In the genomic region with DNA sequence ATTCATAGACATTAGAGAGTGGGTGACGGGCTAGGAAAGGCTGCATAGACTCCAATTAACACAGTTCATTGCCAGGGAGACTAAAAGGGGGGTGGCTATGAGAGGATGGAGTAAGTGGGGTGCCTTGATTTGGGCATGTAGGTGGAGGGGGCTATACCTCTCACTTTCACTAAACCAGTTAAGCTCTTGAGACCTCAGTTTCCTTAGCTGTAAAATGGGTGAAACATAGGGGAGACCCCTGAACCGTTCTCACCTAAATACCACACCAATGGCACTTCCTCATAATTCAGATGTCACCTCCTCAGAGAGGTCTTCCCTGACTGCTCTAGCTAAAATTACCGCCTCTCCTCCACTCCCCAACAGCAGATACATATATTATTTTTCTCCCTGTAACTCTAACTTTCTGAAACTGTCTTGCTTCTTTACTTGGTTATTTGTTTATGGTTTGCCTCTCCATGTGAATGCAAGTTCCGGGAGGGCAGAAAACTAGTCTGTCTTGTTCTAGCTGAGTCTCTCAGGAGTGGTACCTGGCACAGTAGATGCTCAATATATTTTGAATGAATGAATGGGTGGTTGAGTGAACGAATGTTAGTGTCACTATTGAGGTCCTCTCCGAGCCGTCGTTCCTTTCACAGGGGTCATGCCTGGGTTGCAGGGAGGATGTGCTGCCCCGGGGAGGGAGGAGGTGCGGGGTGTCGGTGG, we compare ENCODE assay signal across 10 cellular contexts. TPM values are rescaled to one million over a fixed set of nuclear protein-coding genes. Genes with fewer than 3 reads are reported as not detected.
A peak's percentile ranks its signal among the peaks of the same experiment; 100 is the strongest.
DNase-seq lines count a peak whose midpoint lies in the region; TF ChIP-seq lines count a peak whose summit lies in the region.
"Had no signal": no experiment of that assay in that cellular context is flagged by ENCODE, and none has a peak within 500 bp of the region (broad histone marks: within the 10 kb centered on the region; RNA-seq: fewer than 3 reads in every experiment).

No MANE protein-coding gene starts in this region.

- H3K9me3 Mint-ChIP-seq in type B pancreatic cell = peaks cover 6% of the 10 kb centered on the region
- peaks cover 4% of the 10 kb centered on the region for H3K9me3 Mint-ChIP-seq in activated naive CD4-positive, alpha-beta T cell treated with anti-CD3 and anti-CD28 coated beads for 36 hours

- H3K4me3 ChIP-seq in WERI-Rb-1 (ENCODE audit: low read depth, low read length) = peak overlapping the region; percentile 95
- no peak overlapping the region for H3K4me3 ChIP-seq in A673 (ENCODE audit: low read depth, low read length, poor library complexity, severe bottlenecking)

- peak; percentile 18 for DNase-seq in NCI-H82 treated with DMSO at 0.1 percent for 48 hours (lab: John Stamatoyannopoulos, UW; ENCODE audit: unreplicated experiment)
- no peak for DNase-seq in NCI-H82 (lab: John Stamatoyannopoulos, UW)
- no peak for DNase-seq in WERI-Rb-1
- DNase-seq in left kidney (ENCODE audit: low read depth, low spot score) = peak; percentile 37
- DNase-seq in type B pancreatic cell (ENCODE audit: extremely low spot score, unreplicated experiment) = no peak
- DNase-seq in NAMALWA (ENCODE audit: low spot score) = no peak
- DNase-seq in A673 (ENCODE audit: low spot score) = no peak
- DNase-seq in activated naive CD4-positive, alpha-beta T cell treated with anti-CD3 and anti-CD28 coated beads for 36 hours = no peak
- DNase-seq: activated CD4-positive, alpha-beta T cell treated with anti-CD3 and anti-CD28 coated beads, Interleukin-2, amount 50 U/mL, for 48 hours; NCI-H2081 treated with DMSO at 0.1 percent for 48 hours had no signal

- POLR2A ChIA-PET in A673 (lab: Charles Lee; ENCODE audit: low non-redundant PET) = no interaction called here

- peaks cover 16% of the 10 kb centered on the region for H3K4me1 Mint-ChIP-seq in type B pancreatic cell (ENCODE audit: unreplicated experiment)
- no peaks in the 10 kb centered on the region for H3K4me1 Mint-ChIP-seq in activated naive CD4-positive, alpha-beta T cell treated with anti-CD3 and anti-CD28 coated beads for 36 hours (ENCODE audit: low read depth)

- H3K36me3 Mint-ChIP-seq in type B pancreatic cell = peaks cover 5% of the 10 kb centered on the region
- no peaks in the 10 kb centered on the region for H3K36me3 Mint-ChIP-seq in activated naive CD4-positive, alpha-beta T cell treated with anti-CD3 and anti-CD28 coated beads for 36 hours (ENCODE audit: low read depth)

- H3K27ac ChIP-seq in WERI-Rb-1 (peak overlapping the region; percentile 97), A673 (ENCODE audit: low read depth, low read length, poor library complexity, severe bottlenecking) (no peak overlapping the region)

- H3K4me1 ChIP-seq in A673 (ENCODE audit: insufficient read depth, low read length, poor library complexity, severe bottlenecking) = no peaks in the 10 kb centered on the region

- H3K9me3 ChIP-seq in WERI-Rb-1 (ENCODE audit: severe bottlenecking) = peaks cover 4% of the 10 kb centered on the region
- H3K9me3 ChIP-seq in A673 (ENCODE audit: low read depth, low read length, poor library complexity, severe bottlenecking) = peaks cover 4% of the 10 kb centered on the region

- peak overlapping the region; percentile 91 for H3K4me3 Mint-ChIP-seq in type B pancreatic cell
- H3K4me3 Mint-ChIP-seq in activated naive CD4-positive, alpha-beta T cell treated with anti-CD3 and anti-CD28 coated beads for 36 hours = no peak overlapping the region

- H3K27me3 ChIP-seq in WERI-Rb-1 (ENCODE audit: insufficient read depth, low read depth, severe bottlenecking) = no peaks in the 10 kb centered on the region
- H3K27me3 ChIP-seq in A673 (replicated peaks; ENCODE audit: insufficient read depth, low read depth, low read length, poor library complexity) = peaks cover 70% of the 10 kb centered on the region

- CTCF ChIA-PET in A673 (lab: Charles Lee) = no interaction called here
- CTCF ChIA-PET in activated naive CD4-positive, alpha-beta T cell treated with anti-CD3 and anti-CD28 coated beads for 36 hours (lab: Charles Lee) = no interaction called here

- TF ChIP-seq CTCF in WERI-Rb-1 (IDR thresholded peaks at IDR 0.05; ENCODE audit: low read depth, low read length) = no peak
- no peak for TF ChIP-seq CTCF in type B pancreatic cell (conservative IDR thresholded peaks at IDR 0.05)
- no peak for TF ChIP-seq CTCF in A673 (conservative IDR thresholded peaks at IDR 0.05; ENCODE audit: low read depth, low read length)

- H3K27ac Mint-ChIP-seq in type B pancreatic cell = peak overlapping the region; percentile 46
- H3K27ac Mint-ChIP-seq in activated naive CD4-positive, alpha-beta T cell treated with anti-CD3 and anti-CD28 coated beads for 36 hours = no peak overlapping the region

- H3K36me3 ChIP-seq in WERI-Rb-1 (peaks cover 15% of the 10 kb centered on the region), A673 (ENCODE audit: insufficient read depth, low read length, poor library complexity, severe bottlenecking) (no peaks in the 10 kb centered on the region)

- BruUV-seq in A673 (replicated peaks; lab: Mats Ljungman, UMichigan) = no TSS peak

- intact Hi-C loops in A673 (cut with micrococcal nuclease; ENCODE audit: unreplicated experiment) = no loop called here
- intact Hi-C loops in activated naive CD4-positive, alpha-beta T cell treated with anti-CD3 and anti-CD28 coated beads for 36 hours (cut with micrococcal nuclease) = no loop called here

- peaks cover 66% of the 10 kb centered on the region for H3K27me3 Mint-ChIP-seq in type B pancreatic cell
- H3K27me3 Mint-ChIP-seq in activated naive CD4-positive, alpha-beta T cell treated with anti-CD3 and anti-CD28 coated beads for 36 hours (ENCODE audit: low read depth) = peaks cover 43% of the 10 kb centered on the region

RNA-seq across cellular contexts. Expression of a gene that starts 0.6 kb away (rescaled TPM):
- total RNA-seq in type B pancreatic cell (ENCODE audit: low replicate concordance) (8.1 and 8.4 TPM in 2 replicates), A673 (2021) (not detected in 2 replicates)
- total RNA-seq in activated naive CD4-positive, alpha-beta T cell treated with anti-CD3 and anti-CD28 coated beads for 36 hours = not detected

Comparison
In these comparisons a context has a peak if more than half of its experiments do, and no peak if none do; other contexts are left out.
1. DNase-seq: peak in NCI-H82 treated with DMSO at 0.1 percent for 48 hours (single experiment) and left kidney (single experiment); none in NCI-H82 (single experiment), WERI-Rb-1 (single experiment), type B pancreatic cell (single experiment), NAMALWA (single experiment), A673 (single experiment) and activated naive CD4-positive, alpha-beta T cell treated with anti-CD3 and anti-CD28 coated beads for 36 hours (single experiment).